ENCODE assay signal across 8 cellular contexts in genomic region chr9:121071356-121071755, GRCh38. TPM values are rescaled to one million over a fixed set of nuclear protein-coding genes. Genes with fewer than 3 reads are reported as not detected.
DNase-seq lines count a peak whose midpoint lies in the region; ATAC-seq and TF ChIP-seq lines count a peak whose summit lies in the region.

No MANE protein-coding gene starts in this region.

- H3K27ac ChIP-seq in PC-3 (ENCODE audit: low read length) (peak overlapping the region; percentile 48), subcutaneous abdominal adipose tissue (ENCODE audit: low read depth, low read length) (peak overlapping the region; percentile 51)

- no TSS peak for BruUV-seq in PC-3 (replicated peaks; lab: Mats Ljungman, UMichigan)

- H3K27me3 ChIP-seq in PC-3 (ENCODE audit: low read length): no peaks in the 10 kb centered on the region
- no peaks in the 10 kb centered on the region for H3K27me3 ChIP-seq in endocrine pancreas (ENCODE audit: control insufficient read depth, insufficient read depth, low read length)
- H3K27me3 ChIP-seq in subcutaneous abdominal adipose tissue (ENCODE audit: control insufficient read depth in 5 of 5, insufficient read depth in 4 of 5, low read length in 5 of 5): no peaks in the 10 kb centered on the region

- no peak for TF ChIP-seq CTCF in PC-3 (conservative IDR thresholded peaks at IDR 0.05; ENCODE audit: low read depth, low read length)

- H3K79me2 ChIP-seq in PC-3 (ENCODE audit: low read length): no peaks in the 10 kb centered on the region

- H3F3A ChIP-seq in PC-3 (ENCODE audit: low read length, unreplicated experiment): no peaks in the 10 kb centered on the region

- H3K9me3 ChIP-seq in PC-3 (ENCODE audit: low read length) (no peaks in the 10 kb centered on the region), endocrine pancreas (ENCODE audit: control insufficient read depth, low read length) (no peaks in the 10 kb centered on the region), subcutaneous abdominal adipose tissue (ENCODE audit: control insufficient read depth in 5 of 5, low read length in 5 of 5) (peaks cover 0 to 5% (median 0%) of the 10 kb centered on the region in 5 donors)

- H3K4me2 ChIP-seq in PC-3 (ENCODE audit: low read length): peak overlapping the region; percentile 79

- CTCF ChIA-PET in PC-3 (lab: Charles Lee): interaction anchor here (0.6 to 2.1 kb wide), 3 partner anchors 37 to 135 kb away, joined by 3 to 9 read pairs (median 5); no protein-coding TSS in a partner anchor

- no peaks in the 10 kb centered on the region for H4K20me1 ChIP-seq in PC-3 (ENCODE audit: low read length)

- H3K4me3 ChIP-seq in PC-3 (ENCODE audit: low read length) (peak overlapping the region; percentile 74), endocrine pancreas (ENCODE audit: control insufficient read depth, insufficient read depth, low read length) (peak overlapping the region; percentile 78), subcutaneous abdominal adipose tissue (ENCODE audit: low read depth in 1 of 5, low read length in 5 of 5) (peak overlapping the region; percentile 64 to 82 (median 76))

- H3K9ac ChIP-seq in PC-3 (ENCODE audit: low read length) (peak overlapping the region; percentile 30), endocrine pancreas (ENCODE audit: control insufficient read depth, insufficient read depth, low read length) (no peak overlapping the region), subcutaneous abdominal adipose tissue (ENCODE audit: low read length in 5 of 5) (peak overlapping the region in 3 of 5 donors; percentile 48 to 71 (median 71))

- intact Hi-C loops in PC-3 (cut with micrococcal nuclease): loop anchor here (5.0 to 10.0 kb wide), 2 partner anchors 129 to 457 kb away; no protein-coding TSS in a partner anchor

- H3K36me3 ChIP-seq in PC-3 (ENCODE audit: low read depth, low read length) (no peaks in the 10 kb centered on the region), endocrine pancreas (ENCODE audit: control insufficient read depth, insufficient read depth, low read length) (no peaks in the 10 kb centered on the region), subcutaneous abdominal adipose tissue (ENCODE audit: control insufficient read depth in 5 of 5, insufficient read depth in 5 of 5, low read length in 5 of 5) (no peaks in the 10 kb centered on the region)

- H3K4me1 ChIP-seq in PC-3 (ENCODE audit: insufficient read depth, low read length) (peaks cover 10% of the 10 kb centered on the region), endocrine pancreas (ENCODE audit: control insufficient read depth, insufficient read depth, low read length) (no peaks in the 10 kb centered on the region), subcutaneous abdominal adipose tissue (ENCODE audit: control insufficient read depth in 5 of 5, insufficient read depth in 5 of 5, low read length in 5 of 5) (peaks cover 0 to 38% (median 29%) of the 10 kb centered on the region in 5 donors)

- POLR2A ChIA-PET in PC-3 (lab: Charles Lee; ENCODE audit: unreplicated experiment): no interaction called here

- H2AFZ ChIP-seq in PC-3 (ENCODE audit: low read length): peak overlapping the region; percentile 80

- H3K9me2 ChIP-seq in PC-3 (replicated peaks; ENCODE audit: low read length): no peaks in the 10 kb centered on the region

- peak; percentile 13 for DNase-seq in activated T-cell treated with anti-CD3 and anti-CD28 coated beads for 24 hours (ENCODE audit: low read depth)
- DNase-seq in activated T-cell treated with anti-CD3 and anti-CD28 coated beads, Interleukin-2, amount 50 U/mL, for 1 hour: no peak
- DNase-seq in PC-3: no peak
- DNase-seq in KG1 (lab: John Stamatoyannopoulos, UW): no peak
- no peak for DNase-seq in NCI-H2171 treated with DMSO at 0.1 percent for 48 hours (lab: John Stamatoyannopoulos, UW)
- no peak for DNase-seq in NCI-H187 (lab: John Stamatoyannopoulos, UW)

- ATAC-seq in PC-3: no peak

RNA-seq across cellular contexts. Expression of gene CNTRL, which starts 3.4 kb away (rescaled TPM):
- 6.0 and 7.9 TPM in 2 replicates for total RNA-seq in PC-3 (2014; rRNA removed)

RNA-seq across cellular contexts. Expression of gene C5, which starts 21.3 kb away (rescaled TPM):
- total RNA-seq in PC-3 (2014; rRNA removed): 1.6 and 2.9 TPM in 2 replicates
